Comparison of ENCODE assay signal across 17 cellular contexts in genomic region chr2:128777091-128778045, GRCh38.
DNase-seq lines count a peak whose midpoint lies in the region; ATAC-seq, FAIRE-seq and TF ChIP-seq lines count a peak whose summit lies in the region.
"Had no signal": no experiment of that assay in that cellular context is flagged by ENCODE, and none has a peak within 500 bp of the region (broad histone marks: within the 10 kb centered on the region; RNA-seq: fewer than 3 reads in every experiment).

No MANE protein-coding gene starts in this region.

- H4K20me1 ChIP-seq in H9 (ENCODE audit: control insufficient read depth, insufficient read depth, insufficient read length): no peaks in the 10 kb centered on the region

- H3K4me1 ChIP-seq in H9 (ENCODE audit: insufficient read depth, low read length): no peaks in the 10 kb centered on the region
- H3K4me1 ChIP-seq in stomach: no peaks in the 10 kb centered on the region

- H2BK120ac ChIP-seq in H9 (ENCODE audit: low read depth, low read length, poor library complexity, severe bottlenecking): no peak overlapping the region

- no peak for FAIRE-seq in GM19239 (lab: Jason Lieb, UNC)
- FAIRE-seq: G401.6, GM12891, HTR-8/SVneo had no signal

- intact Hi-C loops in CD14-positive monocyte (cut with micrococcal nuclease): no loop called here
- intact Hi-C loops in stomach (cut with DNase I; ENCODE audit: low total_unique reads): no loop called here

- H2BK5ac ChIP-seq in H9 (ENCODE audit: insufficient read length, low read length): no peak overlapping the region

- DNase-seq in CD14-positive monocyte (ENCODE audit: low spot score): peak; percentile 22
- peak; percentile 20 for DNase-seq in H9
- DNase-seq in mesenteric fat pad (ENCODE audit: low spot score): peak; percentile 62
- peak; percentile 14 for DNase-seq in stomach
- DNase-seq in GM19239 (ENCODE audit: insufficient read length, low spot score): no peak
- DNase-seq in progenitor cell of endocrine pancreas (ENCODE audit: low spot score, unreplicated experiment): no peak
- DNase-seq: ACHN; CD4-positive, alpha-beta memory T cell; DMS79; NCI-H69; NK-92 treated with Interleukin-12 subunit alpha and Interleukin-12 subunit beta, amount 100 ng/mL, for 24 hours had no signal

- TF ChIP-seq POLR2A in stomach (IDR thresholded peaks at IDR 0.05): no peak

- H2AFZ ChIP-seq in H9 (ENCODE audit: low read length): no peak overlapping the region

- no peak overlapping the region for H4K5ac ChIP-seq in H9 (ENCODE audit: insufficient read length, low read depth, low read length)

- H3K56ac ChIP-seq in H9 (ENCODE audit: insufficient read length, low read depth, low read length): no peak overlapping the region

- H4K8ac ChIP-seq in H9 (replicated peaks; ENCODE audit: insufficient read length, low read depth, low read length): no peak overlapping the region

- no peak overlapping the region for H3K4ac ChIP-seq in H9 (ENCODE audit: low read depth, low read length)

- H2BK15ac ChIP-seq in H9 (ENCODE audit: low read depth, low read length): no peak overlapping the region

- H3K4me1 Mint-ChIP-seq in CD14-positive monocyte: no peaks in the 10 kb centered on the region
- no peaks in the 10 kb centered on the region for H3K4me1 Mint-ChIP-seq in H9
- peaks cover 5% of the 10 kb centered on the region for H3K4me1 Mint-ChIP-seq in progenitor cell of endocrine pancreas (ENCODE audit: low read depth)
- H3K4me1 Mint-ChIP-seq: B cell; CD4-positive, alpha-beta memory T cell had no signal

- no peak overlapping the region for H3K9ac ChIP-seq in H9 (ENCODE audit: extremely low read depth, insufficient read length, low read length)

- no peaks in the 10 kb centered on the region for H3K23me2 ChIP-seq in H9 (ENCODE audit: insufficient read length, low read depth, low read length, poor library complexity, severe bottlenecking)

- no peaks in the 10 kb centered on the region for H3K36me3 Mint-ChIP-seq in CD14-positive monocyte
- no peaks in the 10 kb centered on the region for H3K36me3 Mint-ChIP-seq in H9 (ENCODE audit: insufficient read depth in 1 of 3, low read depth in 3 of 3)
- no peaks in the 10 kb centered on the region for H3K36me3 Mint-ChIP-seq in progenitor cell of endocrine pancreas (ENCODE audit: insufficient read depth)
- H3K36me3 Mint-ChIP-seq: CD4-positive, alpha-beta memory T cell had no signal

- H2BK12ac ChIP-seq in H9 (ENCODE audit: insufficient read length, low read depth, low read length): no peak overlapping the region

- WGBS in H9 (ENCODE audit: extremely low coverage, insufficient read length, low lambda C conversion rate): no CpG with 5 or more reads among the region's 22 CpGs
- 77 to 84% (median 82%) methylated on average over 17 to 22 of the region's 22 CpGs for WGBS in stomach, 5 donors

- no peak overlapping the region for H2AK5ac ChIP-seq in H9 (ENCODE audit: insufficient read length, low read length)

- TF ChIP-seq CTCF in CD14-positive monocyte (IDR thresholded peaks at IDR 0.05): no peak
- TF ChIP-seq CTCF in H9 (conservative IDR thresholded peaks at IDR 0.05): no peak
- TF ChIP-seq CTCF in stomach (IDR thresholded peaks at IDR 0.05): no peak
- no peak for TF ChIP-seq CTCF in progenitor cell of endocrine pancreas (IDR thresholded peaks at IDR 0.05; ENCODE audit: unreplicated experiment)

- H3K27ac ChIP-seq in H9 (ENCODE audit: insufficient read length, low read depth, low read length) (no peak overlapping the region), stomach (no peak overlapping the region)
- H3K27ac ChIP-seq: RWPE1 had no signal

- no peak overlapping the region for H4K91ac ChIP-seq in H9 (ENCODE audit: insufficient read length, low read depth, low read length)

- H3K27ac Mint-ChIP-seq in CD14-positive monocyte: no peak overlapping the region
- H3K27ac Mint-ChIP-seq in H9: no peak overlapping the region
- H3K27ac Mint-ChIP-seq in progenitor cell of endocrine pancreas: no peak overlapping the region
- H3K27ac Mint-ChIP-seq: B cell; CD4-positive, alpha-beta memory T cell had no signal

- H3K27me3 Mint-ChIP-seq in CD14-positive monocyte (ENCODE audit: low read depth in 3 of 3) (peaks cover 0 to 9% (median 2%) of the 10 kb centered on the region in 3 donors), H9 (ENCODE audit: low read depth) (peaks cover 3% of the 10 kb centered on the region; the same call in 1 of the 2 replicates), progenitor cell of endocrine pancreas (peaks cover 29% of the 10 kb centered on the region)
- H3K27me3 Mint-ChIP-seq: B cell had no signal

- no peaks in the 10 kb centered on the region for H3K79me1 ChIP-seq in H9 (ENCODE audit: insufficient read depth, low read depth, low read length, poor library complexity, severe bottlenecking)

- H3K36me3 ChIP-seq in stomach: no peaks in the 10 kb centered on the region

- no peaks in the 10 kb centered on the region for H3K9me3 ChIP-seq in H9 (ENCODE audit: control insufficient read depth, low read depth, low read length)
- no peaks in the 10 kb centered on the region for H3K9me3 ChIP-seq in stomach

- no peak overlapping the region for H3K18ac ChIP-seq in H9 (ENCODE audit: insufficient read length, low read depth, low read length)

- H2BK20ac ChIP-seq in H9 (ENCODE audit: low read depth, low read length, poor library complexity, severe bottlenecking): no peak overlapping the region

- H3K27me3 ChIP-seq in H9 (ENCODE audit: insufficient read depth, low read length): no peaks in the 10 kb centered on the region
- peaks cover 0 to 5% (median 0%) of the 10 kb centered on the region in 3 donors for H3K27me3 ChIP-seq in stomach

- H3K14ac ChIP-seq in H9 (ENCODE audit: insufficient read depth, low read length): no peak overlapping the region; the same call in 1 of the 2 replicates

- no peak overlapping the region for H3K4me3 ChIP-seq in stomach

- H3T11ph ChIP-seq in H9 (ENCODE audit: low read length): no peak overlapping the region

- H3K4me3 Mint-ChIP-seq in CD14-positive monocyte (no peak overlapping the region), H9 (no peak overlapping the region), progenitor cell of endocrine pancreas (ENCODE audit: low read depth) (no peak overlapping the region)
- H3K4me3 Mint-ChIP-seq: B cell; CD4-positive, alpha-beta memory T cell had no signal

- H3K4me2 ChIP-seq in H9 (ENCODE audit: insufficient read depth, insufficient read length, low read length): no peak overlapping the region

- H3K79me2 ChIP-seq in H9 (ENCODE audit: insufficient read depth, low read length): no peaks in the 10 kb centered on the region

- H3K9me3 Mint-ChIP-seq in CD14-positive monocyte (peaks cover 0 to 5% (median 0%) of the 10 kb centered on the region in 7 donors), H9 (no peaks in the 10 kb centered on the region), progenitor cell of endocrine pancreas (ENCODE audit: low read depth) (no peaks in the 10 kb centered on the region)

- H3K23ac ChIP-seq in H9 (ENCODE audit: insufficient read length, low read depth, low read length): no peak overlapping the region

- TF ChIP-seq EP300 in stomach (IDR thresholded peaks at IDR 0.05): no peak

- ATAC-seq in HG03354 (IDR thresholded peaks at IDR 0.05; ENCODE audit: poor library complexity, severe bottlenecking, unreplicated experiment): no peak

Comparison
In these comparisons a context has a peak if more than half of its experiments do, and no peak if none do; other contexts are left out.
1. DNase-seq: peak in CD14-positive monocyte (single experiment), H9 (single experiment), mesenteric fat pad (single experiment) and stomach (single experiment); none in GM19239 (single experiment) and progenitor cell of endocrine pancreas (single experiment).